18 cellular contexts compared by ENCODE assay signal in genomic region chr21:45557611-45558043, GRCh38. TPM values are rescaled to one million over a fixed set of nuclear protein-coding genes. Genes with fewer than 3 reads are reported as not detected.
DNase-seq lines count a peak whose midpoint lies in the region; ATAC-seq and TF ChIP-seq lines count a peak whose summit lies in the region.
"Had no signal": no experiment of that assay in that cellular context is flagged by ENCODE, and none has a peak within 500 bp of the region (broad histone marks: within the 10 kb centered on the region; RNA-seq: fewer than 3 reads in every experiment).

No MANE protein-coding gene starts in this region.

- no peaks in the 10 kb centered on the region for H3K36me3 Mint-ChIP-seq in chondrocyte (ENCODE audit: low read depth)

- H3K27ac Mint-ChIP-seq in chondrocyte (ENCODE audit: unreplicated experiment): no peak overlapping the region

- peaks cover 12% of the 10 kb centered on the region for H3K4me1 Mint-ChIP-seq in chondrocyte (ENCODE audit: low read depth)

- no peak for ATAC-seq in Right ventricle myocardium inferior
- ATAC-seq in left lung: no peak

- H3K4me3 ChIP-seq in left ventricle myocardium inferior (no peak overlapping the region), left lung (no peak overlapping the region), sigmoid colon (no peak overlapping the region)

- peak; percentile 48 for DNase-seq in Right ventricle myocardium inferior (ENCODE audit: missing footprints)
- no peak for DNase-seq in left ventricle myocardium inferior
- peak; percentile 66 for DNase-seq in chondrocyte (ENCODE audit: low spot score)
- DNase-seq in left lung: peak; percentile 31 to 47
- peak; percentile 51 for DNase-seq in sigmoid colon
- no peak for DNase-seq in HUDEP-2 (lab: John Stamatoyannopoulos, UW; ENCODE audit: unreplicated experiment in 76 of 76)
- no peak for DNase-seq in NCI-H82 (lab: John Stamatoyannopoulos, UW)
- DNase-seq in cortex of kidney (lab: John Stamatoyannopoulos, UW): no peak
- DNase-seq: ACHN, AML-193, DMS79 treated with DMSO at 0.1 percent for 48 hours, GOT3, KG1, NCI-H1105 treated with DMSO at 0.1 percent for 48 hours, NCI-H1694 treated with DMSO at 0.1 percent for 48 hours, NCI-H748 treated with DMSO at 0.1 percent for 48 hours, SIG-M5 had no signal

- TF ChIP-seq CTCF in left ventricle myocardium inferior (IDR thresholded peaks at IDR 0.05; ENCODE audit: borderline replicate concordance): no peak
- TF ChIP-seq CTCF in chondrocyte (IDR thresholded peaks at IDR 0.05): no peak
- TF ChIP-seq CTCF in left lung (IDR thresholded peaks at IDR 0.05): no peak
- TF ChIP-seq CTCF in sigmoid colon (IDR thresholded peaks at IDR 0.05): no peak

- peaks cover 14% of the 10 kb centered on the region for H3K4me1 ChIP-seq in left ventricle myocardium inferior
- peaks cover 0 to 20% of the 10 kb centered on the region in 2 donors for H3K4me1 ChIP-seq in left lung
- H3K4me1 ChIP-seq in sigmoid colon: peaks cover 0 to 16% (median 12%) of the 10 kb centered on the region in 4 donors

- H3K4me3 Mint-ChIP-seq in chondrocyte (ENCODE audit: unreplicated experiment): no peak overlapping the region

- H3K9me3 ChIP-seq in left ventricle myocardium inferior (replicated peaks) (no peaks in the 10 kb centered on the region), left lung (no peaks in the 10 kb centered on the region), sigmoid colon (no peaks in the 10 kb centered on the region)

- no peak for TF ChIP-seq EP300 in sigmoid colon (IDR thresholded peaks at IDR 0.05)

- intact Hi-C loops in Right ventricle myocardium inferior (cut with DNase I): loop anchor here (5.0 kb wide), 1 partner anchor 35 kb away; no protein-coding TSS in a partner anchor
- intact Hi-C loops in left ventricle myocardium inferior (cut with micrococcal nuclease): no loop called here
- intact Hi-C loops in left lung (cut with DNase I): loop anchor here in 1 of 2 donors (10.0 kb wide), 1 partner anchor 267 kb away; no protein-coding TSS in a partner anchor
- intact Hi-C loops in sigmoid colon (cut with DNase I): loop anchor here (5.0 kb wide), 2 partner anchors 85 to 365 kb away; partner anchors contain the start of gene PCBP3

- H3K27me3 ChIP-seq in left ventricle myocardium inferior (ENCODE audit: low read depth): peaks cover 33% of the 10 kb centered on the region
- H3K27me3 ChIP-seq in left lung: peaks cover 0 to 6% of the 10 kb centered on the region in 2 donors
- no peaks in the 10 kb centered on the region for H3K27me3 ChIP-seq in sigmoid colon

- H3K36me3 ChIP-seq in left ventricle myocardium inferior (no peaks in the 10 kb centered on the region), left lung (no peaks in the 10 kb centered on the region), sigmoid colon (no peaks in the 10 kb centered on the region)

- no peaks in the 10 kb centered on the region for H3K9me3 Mint-ChIP-seq in chondrocyte (ENCODE audit: low read depth)

- 86 to 88% methylated on average over 14 of the region's 14 CpGs for WGBS in sigmoid colon, 2 donors

- peaks cover 4% of the 10 kb centered on the region for H3K27me3 Mint-ChIP-seq in chondrocyte (ENCODE audit: low read depth)

- no peak overlapping the region for H3K27ac ChIP-seq in left ventricle myocardium inferior (replicated peaks)
- H3K27ac ChIP-seq in left lung: no peak overlapping the region
- H3K27ac ChIP-seq in sigmoid colon: no peak overlapping the region
- H3K27ac ChIP-seq: C4-2B had no signal

- no peak for TF ChIP-seq POLR2A in sigmoid colon (IDR thresholded peaks at IDR 0.05)

RNA-seq across cellular contexts. Expression of gene SLC19A1, which starts 15.4 kb away (rescaled TPM):
- total RNA-seq in Right ventricle myocardium inferior: 8.2 TPM
- total RNA-seq in left ventricle myocardium inferior: 4.9 TPM
- 6.5 to 12.7 TPM (median 7.8 TPM) in 3 replicates for total RNA-seq in chondrocyte
- 10 to 100 TPM; 32.7 to 50.4 TPM for total RNA-seq in left lung
- 1 to 10 TPM; 2.1 to 6.4 (median 2.5) TPM for total RNA-seq in sigmoid colon
- polyA plus RNA-seq in sigmoid colon: 10 to 100 TPM in 1 of 3 donors, 1 to 10 TPM in 2; 1.8 to 10.7 (median 3.2) TPM

Comparison
In these comparisons a context has a peak if more than half of its experiments do, and no peak if none do; other contexts are left out.
1. DNase-seq: peak in Right ventricle myocardium inferior (single experiment), chondrocyte (single experiment), left lung (2 of 2) and sigmoid colon (single experiment); none in left ventricle myocardium inferior (single experiment), HUDEP-2 (0 of 76), NCI-H82 (single experiment) and cortex of kidney (single experiment).